Comparison of ENCODE assay signal across 1 cellular context in genomic region chr11:12643029-12643428, GRCh38.
TF ChIP-seq lines count a peak whose summit lies in the region.

No MANE protein-coding gene starts in this region.

TF ChIP-seq in HepG2, 621 proteins besides CTCF, POLR2A, EP300 and RAD21 (continued from another document):
- TF ChIP-seq TEAD3 (CRISPR knock-in tag; optimal IDR thresholded peaks at IDR 0.05; ENCODE audit: borderline replicate concordance): peak; percentile 12
